ENCODE assay signal across 20 cellular contexts in the genomic region with DNA sequence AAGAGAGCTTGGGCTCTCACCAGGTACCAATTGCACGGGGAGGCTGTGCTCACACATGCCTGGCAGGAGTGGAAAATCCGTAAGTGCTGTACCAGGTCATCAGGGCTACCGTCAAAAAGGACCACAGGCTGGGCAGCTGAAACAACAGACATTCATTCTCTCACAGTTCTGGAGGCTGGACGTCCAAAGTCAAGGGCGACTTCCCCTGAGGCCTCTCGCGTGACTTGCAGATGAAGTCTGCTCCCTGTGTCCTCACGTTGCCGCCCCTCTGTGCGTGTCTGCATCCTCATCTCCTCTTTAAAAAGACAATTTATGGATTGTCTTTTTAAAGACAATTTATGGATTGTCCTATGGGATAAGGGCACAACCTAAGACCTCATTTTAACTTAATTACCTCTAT.
A peak's percentile ranks its signal among the peaks of the same experiment; 100 is the strongest.
DNase-seq lines count a peak whose midpoint lies in the region; ATAC-seq, FAIRE-seq and TF ChIP-seq lines count a peak whose summit lies in the region.
"Had no signal": no experiment of that assay in that cellular context is flagged by ENCODE, and none has a peak within 500 bp of the region (broad histone marks: within the 10 kb centered on the region; RNA-seq: fewer than 3 reads in every experiment).

No MANE protein-coding gene starts in this region.

- no peak for TF ChIP-seq POLR2A in H1 (IDR thresholded peaks at IDR 0.05; ENCODE audit: control extremely low read depth in 1 of 2, low read depth in 2 of 2, low read length in 2 of 2)

- DNase-seq in SK-MEL-5 (ENCODE audit: low read depth, low spot score) = peak; percentile 22
- no peak for DNase-seq in H1 (ENCODE audit: low read depth in 1 of 2, low spot score in 2 of 2)
- peak; percentile 61 for DNase-seq in left kidney (ENCODE audit: low read depth, low spot score)
- no peak for DNase-seq in NCI-H1417 (lab: John Stamatoyannopoulos, UW)
- DNase-seq: C1 segment of cervical spinal cord; Calu3; CD4-positive, alpha-beta memory T cell; COR-L47; DMS53; DMS79 treated with DMSO at 0.1 percent for 48 hours; GF-D8; GM23248; H9 had no signal

- H4K5ac ChIP-seq in H1 (ENCODE audit: insufficient read length, low read depth, low read length) = no peak overlapping the region

- CTCF ChIA-PET in H1 (lab: Charles Lee; ENCODE audit: partially characterized antibody) = interaction anchor here (1.2 kb wide), 1 partner anchor 197 kb away, joined by 3 read pairs; no protein-coding TSS in a partner anchor

- no peak for ATAC-seq in GM18909 (IDR thresholded peaks at IDR 0.05; ENCODE audit: poor library complexity, unreplicated experiment)
- no peak for ATAC-seq in HG03095 (IDR thresholded peaks at IDR 0.05; ENCODE audit: unreplicated experiment)
- no peak for ATAC-seq in GM21381 (IDR thresholded peaks at IDR 0.05; ENCODE audit: unreplicated experiment)
- ATAC-seq: HCT116 had no signal

- TF ChIP-seq CTCF in Loucy (conservative IDR thresholded peaks at IDR 0.05; ENCODE audit: low read length) = no peak
- TF ChIP-seq CTCF in H1 (IDR thresholded peaks at IDR 0.05; ENCODE audit: control extremely low read depth in 1 of 3, insufficient read depth in 1 of 3, low read depth in 1 of 3, low read length in 3 of 3) = no peak

- H3K79me1 ChIP-seq in H1 (ENCODE audit: low read depth, low read length) = no peaks in the 10 kb centered on the region; the same call in 1 of the 2 replicates

- H3K4me2 ChIP-seq in Loucy (ENCODE audit: low read depth, low read length, poor library complexity, severe bottlenecking) (peak overlapping the region; percentile 91), H1 (ENCODE audit: insufficient read depth in 1 of 2, low read depth in 2 of 2, low read length in 2 of 2) (no peak overlapping the region)

- H3K18ac ChIP-seq in H1 (ENCODE audit: extremely low read depth, low read length) = no peak overlapping the region

- no peak for FAIRE-seq in H1 (lab: Jason Lieb, UNC)
- FAIRE-seq: GM12891, GM18507 had no signal

- H3K27ac ChIP-seq in H1 (ENCODE audit: low read depth, low read length) = no peak overlapping the region
- H3K27ac ChIP-seq: GM23248 had no signal

- in situ Hi-C loops in SK-MEL-5 (cut with HindIII; ENCODE audit: low pct_unique_long_range_greater_than_20kb, low sequenced_read_pairs) = no loop called here

- no peak overlapping the region for H2BK12ac ChIP-seq in H1 (ENCODE audit: low read depth, low read length)

- 78% methylated on average over 9 of the region's 10 CpGs; no CpG with 5 or more reads in 1 of the 2 experiments for WGBS in H1 (ENCODE audit: extremely low coverage in 1 of 2, insufficient coverage in 1 of 2, insufficient read length in 1 of 2, insufficient replicate concordance in 2 of 2, low coverage in 1 of 2, low lambda C conversion rate in 2 of 2, missing lambda C conversion rate in 1 of 2), 2 experiments

- H3F3A ChIP-seq in Loucy (ENCODE audit: low read depth) = 0 out of 2 replicates have a peak, but pooled peaks cover 2% of the 10 kb centered on the region

- H3K9ac ChIP-seq in Loucy (ENCODE audit: low read depth, low read length, poor library complexity, severe bottlenecking) (no peak overlapping the region), H1 (replicated peaks in 1 of 4; ENCODE audit: extremely low read depth in 1 of 4, low read depth in 3 of 4, low read length in 3 of 4) (no peak overlapping the region)
- H3K9ac ChIP-seq: GM23248 had no signal

- no peak overlapping the region for H2AK5ac ChIP-seq in H1 (ENCODE audit: low read depth, low read length)

- H4K8ac ChIP-seq in H1 (ENCODE audit: extremely low read depth, insufficient read depth, low read length) = no peak overlapping the region

- no peaks in the 10 kb centered on the region for H3K9me2 ChIP-seq in Loucy (replicated peaks; ENCODE audit: low read depth, low read length)

- no peak for TF ChIP-seq RAD21 in H1 (IDR thresholded peaks at IDR 0.05 in 1 of 2, conservative IDR thresholded peaks at IDR 0.05 in 1 of 2; ENCODE audit: low read depth in 2 of 2, low read length in 2 of 2)

- H3K36me3 ChIP-seq in Loucy (ENCODE audit: insufficient read depth, low read length) (no peaks in the 10 kb centered on the region), H1 (ENCODE audit: control insufficient read depth in 2 of 4, insufficient read depth in 4 of 4, low read length in 3 of 4) (no peaks in the 10 kb centered on the region)

- H2BK5ac ChIP-seq in H1 (ENCODE audit: low read depth, low read length) = no peak overlapping the region

- no peaks in the 10 kb centered on the region for H3K9me3 ChIP-seq in Loucy (ENCODE audit: insufficient read depth, low read depth, low read length)
- no peaks in the 10 kb centered on the region; a peak in 1 of 4 replicates for H3K9me3 ChIP-seq in H1 (ENCODE audit: insufficient read depth in 2 of 2, low read depth in 1 of 2, low read length in 1 of 2)

- no peak overlapping the region for H2BK120ac ChIP-seq in H1 (replicated peaks; ENCODE audit: low read depth, low read length)

- H2BK20ac ChIP-seq in H1 (ENCODE audit: low read length) = no peak overlapping the region

- H4K20me1 ChIP-seq in Loucy (ENCODE audit: insufficient read depth, low read length, poor library complexity, severe bottlenecking) (no peaks in the 10 kb centered on the region), H1 (replicated peaks in 1 of 2; ENCODE audit: control insufficient read depth in 1 of 2, insufficient read depth in 2 of 2, low read length in 2 of 2) (peaks cover 2 to 3% of the 10 kb centered on the region in 2 experiments)

- H3K14ac ChIP-seq in H1 (ENCODE audit: insufficient read length) = no peak overlapping the region

- H4K91ac ChIP-seq in H1 (replicated peaks; ENCODE audit: insufficient read length, low read length) = no peak overlapping the region

- H2BK15ac ChIP-seq in H1 (ENCODE audit: low read length) = no peak overlapping the region

- H3K23me2 ChIP-seq in H1 (ENCODE audit: low read depth, low read length) = no peaks in the 10 kb centered on the region

- no peak for TF ChIP-seq EP300 in H1 (IDR thresholded peaks at IDR 0.05; ENCODE audit: borderline replicate concordance in 1 of 2, low read depth in 2 of 2, low read length in 2 of 2)

- no peak overlapping the region for H3K4ac ChIP-seq in H1 (replicated peaks; ENCODE audit: insufficient read length, low read depth, low read length)

- H2AFZ ChIP-seq in Loucy (ENCODE audit: low read length) (no peak overlapping the region), H1 (ENCODE audit: low read length) (no peak overlapping the region)
- H2AFZ ChIP-seq: GM23248 had no signal

- no peak overlapping the region for H3K56ac ChIP-seq in H1 (replicated peaks; ENCODE audit: insufficient read length, low read depth, low read length)

- POLR2A ChIA-PET in H1 (lab: Charles Lee; ENCODE audit: partially characterized antibody) = no interaction called here

- no peak overlapping the region for H3K23ac ChIP-seq in H1 (ENCODE audit: insufficient read length)

- H3K4me3 ChIP-seq in Loucy (ENCODE audit: low read length, poor library complexity, severe bottlenecking) (no peak overlapping the region), H1 (ENCODE audit: extremely low read depth in 1 of 4, insufficient read depth in 2 of 4, low read depth in 3 of 4, low read length in 4 of 4) (no peak overlapping the region)
- H3K4me3 ChIP-seq: GM23248 had no signal

- H3K79me2 ChIP-seq in Loucy (ENCODE audit: insufficient read depth, low read length) (no peaks in the 10 kb centered on the region), H1 (ENCODE audit: control insufficient read depth in 1 of 2, insufficient read depth in 2 of 2, low read length in 2 of 2) (no peaks in the 10 kb centered on the region)

- H3K27me3 ChIP-seq in Loucy (ENCODE audit: insufficient read depth, low read length, poor library complexity, severe bottlenecking) (no peaks in the 10 kb centered on the region), H1 (replicated peaks in 1 of 4; ENCODE audit: control insufficient read depth in 3 of 4, extremely low read depth in 1 of 4, insufficient read depth in 3 of 4, low read length in 3 of 4) (peaks cover 0 to 6% (median 3%) of the 10 kb centered on the region in 4 experiments; a peak in 4 of 7 replicates)

- H3K4me1 ChIP-seq in Loucy (ENCODE audit: insufficient read depth, low read length, poor library complexity, severe bottlenecking) = peaks cover 41% of the 10 kb centered on the region
- H3K4me1 ChIP-seq in H1 (replicated peaks in 1 of 4; ENCODE audit: control insufficient read depth in 3 of 4, insufficient read depth in 4 of 4, low read length in 3 of 4) = peaks cover 3 to 14% (median 5%) of the 10 kb centered on the region in 4 experiments; a peak in 6 of 7 replicates

TF ChIP-seq in H1, 55 proteins besides CTCF, POLR2A, EP300 and RAD21:
- TF ChIP-seq, protein P1, sequence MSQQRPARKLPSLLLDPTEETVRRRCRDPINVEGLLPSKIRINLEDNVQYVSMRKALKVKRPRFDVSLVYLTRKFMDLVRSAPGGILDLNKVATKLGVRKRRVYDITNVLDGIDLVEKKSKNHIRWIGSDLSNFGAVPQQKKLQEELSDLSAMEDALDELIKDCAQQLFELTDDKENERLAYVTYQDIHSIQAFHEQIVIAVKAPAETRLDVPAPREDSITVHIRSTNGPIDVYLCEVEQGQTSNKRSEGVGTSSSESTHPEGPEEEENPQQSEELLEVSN (IDR thresholded peaks at IDR 0.05) = peak; percentile 32; the same call in 1 of the 2 replicates
- TF ChIP-seq SAP30 (IDR thresholded peaks at IDR 0.05; ENCODE audit: insufficient read depth, insufficient replicate concordance, low read length) (no peak), KDM5A (IDR thresholded peaks at IDR 0.05; ENCODE audit: low read length) (no peak), RNF2 (IDR thresholded peaks at IDR 0.05; ENCODE audit: borderline replicate concordance, low read depth, low read length, missing control alignments, poor library complexity, severe bottlenecking) (no peak), SP4 (IDR thresholded peaks at IDR 0.05; ENCODE audit: low read length) (no peak), CHD1 (IDR thresholded peaks at IDR 0.05; ENCODE audit: low read depth, low read length) (no peak), CEBPB (IDR thresholded peaks at IDR 0.05; ENCODE audit: low read depth, low read length) (no peak), HDAC6 (IDR thresholded peaks at IDR 0.05; ENCODE audit: low read depth, low read length) (no peak)
- TF ChIP-seq, protein P2, sequence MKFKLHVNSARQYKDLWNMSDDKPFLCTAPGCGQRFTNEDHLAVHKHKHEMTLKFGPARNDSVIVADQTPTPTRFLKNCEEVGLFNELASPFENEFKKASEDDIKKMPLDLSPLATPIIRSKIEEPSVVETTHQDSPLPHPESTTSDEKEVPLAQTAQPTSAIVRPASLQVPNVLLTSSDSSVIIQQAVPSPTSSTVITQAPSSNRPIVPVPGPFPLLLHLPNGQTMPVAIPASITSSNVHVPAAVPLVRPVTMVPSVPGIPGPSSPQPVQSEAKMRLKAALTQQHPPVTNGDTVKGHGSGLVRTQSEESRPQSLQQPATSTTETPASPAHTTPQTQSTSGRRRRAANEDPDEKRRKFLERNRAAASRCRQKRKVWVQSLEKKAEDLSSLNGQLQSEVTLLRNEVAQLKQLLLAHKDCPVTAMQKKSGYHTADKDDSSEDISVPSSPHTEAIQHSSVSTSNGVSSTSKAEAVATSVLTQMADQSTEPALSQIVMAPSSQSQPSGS (IDR thresholded peaks at IDR 0.05; ENCODE audit: low read length) = no peak

Comparison
In these comparisons a context has a peak if more than half of its experiments do, and no peak if none do; other contexts are left out.
1. DNase-seq: peak in SK-MEL-5 (single experiment) and left kidney (single experiment); none in H1 (0 of 2) and NCI-H1417 (0 of 3).